ENCODE assay signal across 1 cellular context in genomic region chr6:11209369-11209768, GRCh38.
TF ChIP-seq lines count a peak whose summit lies in the region.

No MANE protein-coding gene starts in this region.

TF ChIP-seq in endothelial cell of umbilical vein, 7 proteins besides CTCF, POLR2A, EP300 and RAD21:
- TF ChIP-seq EZH2 (IDR thresholded peaks at IDR 0.05; ENCODE audit: borderline replicate concordance, low read depth, low read length, severe bottlenecking) (no peak), FOS (IDR thresholded peaks at IDR 0.05; ENCODE audit: borderline replicate concordance, insufficient read depth, low read length) (no peak), GATA2 (IDR thresholded peaks at IDR 0.05; ENCODE audit: insufficient read depth, insufficient read length, low read depth, low read length) (no peak), JUN (IDR thresholded peaks at IDR 0.05; ENCODE audit: borderline replicate concordance, insufficient read depth, insufficient read length, low read depth) (no peak), MYC (IDR thresholded peaks at IDR 0.05; ENCODE audit: low read depth, low read length) (no peak), MAX (IDR thresholded peaks at IDR 0.05; ENCODE audit: insufficient read depth, insufficient read length) (no peak)
